In the genomic region with DNA sequence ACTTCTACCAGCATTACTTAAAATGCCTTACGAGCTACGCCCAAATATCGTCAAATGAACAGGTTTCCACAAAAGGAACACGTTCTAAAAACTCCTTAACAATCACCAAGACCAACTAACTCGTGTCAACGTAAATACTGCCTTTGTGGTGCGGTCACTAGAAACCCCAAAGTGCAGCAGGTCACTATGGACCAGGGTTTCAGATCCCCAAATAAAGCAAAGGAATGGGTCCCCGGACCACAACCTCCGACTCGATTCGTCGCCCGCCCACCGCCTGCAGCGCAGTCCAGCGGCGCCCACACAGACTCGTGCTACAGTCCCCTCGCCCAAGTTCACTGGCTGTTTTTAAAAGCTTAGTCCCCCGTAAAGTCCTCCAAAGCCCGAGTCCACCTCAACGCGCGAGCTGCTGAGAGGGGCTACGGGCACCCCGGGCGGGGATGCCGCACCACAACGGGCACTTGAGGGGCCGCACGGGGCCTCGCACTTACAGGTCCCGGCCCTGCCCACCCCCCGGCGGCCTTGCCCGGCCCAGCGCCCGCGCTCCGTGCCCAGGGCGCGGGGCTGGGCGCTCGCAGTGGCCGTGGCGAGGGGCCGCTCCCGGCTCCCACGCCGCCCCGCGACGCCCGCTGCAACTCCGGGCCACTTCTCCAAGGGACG, we compare ENCODE assay signal across 8 cellular contexts. TPM values are rescaled to one million over a fixed set of nuclear protein-coding genes. Genes with fewer than 3 reads are reported as not detected.
DNase-seq lines count a peak whose midpoint lies in the region; ATAC-seq and TF ChIP-seq lines count a peak whose summit lies in the region.

No MANE protein-coding gene starts in this region.

- DNase-seq in A673 (ENCODE audit: low spot score) (no peak), HEK293T (ENCODE audit: extremely low spot score) (no peak), body of pancreas (peak; percentile 39 to 63 (median 44)), islet precursor cell (peak; percentile 68)
- no peak for DNase-seq in stimulated activated naive CD8-positive, alpha-beta T cell treated with anti-CD3 and anti-CD28 coated beads, Interleukin-15, amount 100 ng/mL, for 72 hours

- no peaks in the 10 kb centered on the region for H3K36me3 ChIP-seq in A673 (ENCODE audit: insufficient read depth, low read length, poor library complexity, severe bottlenecking)
- H3K36me3 ChIP-seq in body of pancreas (replicated peaks in 1 of 2; ENCODE audit: insufficient read depth in 1 of 2, low read depth in 2 of 2), result no peaks in the 10 kb centered on the region

- H3K27ac ChIP-seq in A673 (ENCODE audit: low read depth, low read length, poor library complexity, severe bottlenecking), result peak overlapping the region; percentile 74
- H3K27ac ChIP-seq in body of pancreas, result peak overlapping the region; percentile 98 to 100 (median 98)

- H3K27me3 ChIP-seq in A673 (replicated peaks; ENCODE audit: insufficient read depth, low read depth, low read length, poor library complexity), result no peaks in the 10 kb centered on the region
- H3K27me3 ChIP-seq in body of pancreas, result no peaks in the 10 kb centered on the region

- H3K4me3 ChIP-seq in A673 (ENCODE audit: low read depth, low read length, poor library complexity, severe bottlenecking), result peak overlapping the region; percentile 79
- peak overlapping the region; percentile 77 to 89 for H3K4me3 ChIP-seq in body of pancreas

- no peak for TF ChIP-seq CTCF in A673 (conservative IDR thresholded peaks at IDR 0.05; ENCODE audit: low read depth, low read length)
- TF ChIP-seq CTCF in body of pancreas (IDR thresholded peaks at IDR 0.05), result no peak

- H3K4me1 ChIP-seq in A673 (ENCODE audit: insufficient read depth, low read length, poor library complexity, severe bottlenecking) (peaks cover 23% of the 10 kb centered on the region), body of pancreas (peaks cover 34% of the 10 kb centered on the region)

- CTCF ChIA-PET in A673 (lab: Charles Lee) (no interaction called here), HEK293T (lab: Yijun Ruan, JAX) (no interaction called here)

- POLR2A ChIA-PET in A673 (lab: Charles Lee; ENCODE audit: low non-redundant PET) (interaction anchor here (0.5 to 0.7 kb wide), 2 partner anchors 8 to 39 kb away, joined by 4 to 7 read pairs; no protein-coding TSS in a partner anchor), HEK293T (lab: Yijun Ruan, JAX) (interaction anchor here (1.3 to 1.9 kb wide), 2 partner anchors 11 to 103 kb away, joined by 3 to 6 read pairs; no protein-coding TSS in a partner anchor)

- H3K9me3 ChIP-seq in A673 (ENCODE audit: low read depth, low read length, poor library complexity, severe bottlenecking), result no peaks in the 10 kb centered on the region
- H3K9me3 ChIP-seq in body of pancreas, result no peaks in the 10 kb centered on the region

- WGBS in body of pancreas, 2 donors, result 0 to 1% methylated on average over 34 to 56 of the region's 56 CpGs

- no TSS peak for BruUV-seq in A673 (replicated peaks; lab: Mats Ljungman, UMichigan)

- no peaks in the 10 kb centered on the region for H3K9me3 Mint-ChIP-seq in stimulated activated naive CD8-positive, alpha-beta T cell treated with anti-CD3 and anti-CD28 coated beads, Interleukin-15, amount 100 ng/mL, for 72 hours

- ATAC-seq in body of pancreas (no peak), GM19455 (IDR thresholded peaks at IDR 0.05; ENCODE audit: unreplicated experiment) (no peak), GM21737 (IDR thresholded peaks at IDR 0.05; ENCODE audit: unreplicated experiment) (no peak), GM21381 (IDR thresholded peaks at IDR 0.05; ENCODE audit: unreplicated experiment) (no peak)
- ATAC-seq in stimulated activated naive CD8-positive, alpha-beta T cell treated with anti-CD3 and anti-CD28 coated beads, Interleukin-15, amount 100 ng/mL, for 72 hours, result no peak

- no peak overlapping the region for H3K27ac Mint-ChIP-seq in stimulated activated naive CD8-positive, alpha-beta T cell treated with anti-CD3 and anti-CD28 coated beads, Interleukin-15, amount 100 ng/mL, for 72 hours

- intact Hi-C loops in A673 (cut with micrococcal nuclease; ENCODE audit: unreplicated experiment), result no loop called here
- intact Hi-C loops in body of pancreas (cut with DNase I), result no loop called here

- H3K4me1 Mint-ChIP-seq in stimulated activated naive CD8-positive, alpha-beta T cell treated with anti-CD3 and anti-CD28 coated beads, Interleukin-15, amount 100 ng/mL, for 72 hours, result peaks cover 41% of the 10 kb centered on the region

- TF ChIP-seq POLR2A in body of pancreas (IDR thresholded peaks at IDR 0.05), result peak in 2 of 3 donors; percentile 16 to 25

- H3K4me3 Mint-ChIP-seq in stimulated activated naive CD8-positive, alpha-beta T cell treated with anti-CD3 and anti-CD28 coated beads, Interleukin-15, amount 100 ng/mL, for 72 hours, result peak overlapping the region; percentile 85 to 86

- peaks cover 60% of the 10 kb centered on the region for H3K27me3 Mint-ChIP-seq in stimulated activated naive CD8-positive, alpha-beta T cell treated with anti-CD3 and anti-CD28 coated beads, Interleukin-15, amount 100 ng/mL, for 72 hours

TF ChIP-seq in HEK293T, 16 proteins besides CTCF, POLR2A, EP300 and RAD21:
- TF ChIP-seq L3MBTL2 (conservative IDR thresholded peaks at IDR 0.05), result 0 out of 2 replicates have a peak, but pooled peaks have one; percentile 32
- no peak for TF ChIP-seq BHLHE40 (IDR thresholded peaks at IDR 0.05; ENCODE audit: borderline replicate concordance)

RNA-seq across cellular contexts. Expression of gene NFIB, which starts 1.1 kb away (rescaled TPM):
- total RNA-seq in A673 (2021) (41.2 and 42.9 TPM in 2 replicates), body of pancreas (10 to 100 TPM; 47.0 to 65.9 TPM)

Comparison
In these comparisons a context has a peak if more than half of its experiments do, and no peak if none do; other contexts are left out.
1. DNase-seq: peak in body of pancreas (4 of 4) and islet precursor cell (single experiment); none in A673 (single experiment), HEK293T (single experiment) and stimulated activated naive CD8-positive, alpha-beta T cell treated with anti-CD3 and anti-CD28 coated beads, Interleukin-15, amount 100 ng/mL, for 72 hours (0 of 2).